1 cellular context compared by ENCODE assay signal in genomic region chr15:66706225-66706732, GRCh38.
TF ChIP-seq lines count a peak whose summit lies in the region.

No MANE protein-coding gene starts in this region.

TF ChIP-seq in K562, 482 proteins besides CTCF, POLR2A, EP300 and RAD21 (continued from another document):
- TF ChIP-seq, protein P1, sequence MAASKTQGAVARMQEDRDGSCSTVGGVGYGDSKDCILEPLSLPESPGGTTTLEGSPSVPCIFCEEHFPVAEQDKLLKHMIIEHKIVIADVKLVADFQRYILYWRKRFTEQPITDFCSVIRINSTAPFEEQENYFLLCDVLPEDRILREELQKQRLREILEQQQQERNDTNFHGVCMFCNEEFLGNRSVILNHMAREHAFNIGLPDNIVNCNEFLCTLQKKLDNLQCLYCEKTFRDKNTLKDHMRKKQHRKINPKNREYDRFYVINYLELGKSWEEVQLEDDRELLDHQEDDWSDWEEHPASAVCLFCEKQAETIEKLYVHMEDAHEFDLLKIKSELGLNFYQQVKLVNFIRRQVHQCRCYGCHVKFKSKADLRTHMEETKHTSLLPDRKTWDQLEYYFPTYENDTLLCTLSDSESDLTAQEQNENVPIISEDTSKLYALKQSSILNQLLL (CRISPR knock-in tag; IDR thresholded peaks at IDR 0.05; ENCODE audit: borderline replicate concordance): no peak
- TF ChIP-seq ATF3 (IDR thresholded peaks at IDR 0.05) (peak; percentile 46), ATF3 (CRISPR knock-in tag; conservative IDR thresholded peaks at IDR 0.05) (no peak), ZBTB33 (CRISPR knock-in tag; IDR thresholded peaks at IDR 0.05) (peak; percentile 98), SUPT5H (IDR thresholded peaks at IDR 0.05) (no peak)
